In the genomic region with DNA sequence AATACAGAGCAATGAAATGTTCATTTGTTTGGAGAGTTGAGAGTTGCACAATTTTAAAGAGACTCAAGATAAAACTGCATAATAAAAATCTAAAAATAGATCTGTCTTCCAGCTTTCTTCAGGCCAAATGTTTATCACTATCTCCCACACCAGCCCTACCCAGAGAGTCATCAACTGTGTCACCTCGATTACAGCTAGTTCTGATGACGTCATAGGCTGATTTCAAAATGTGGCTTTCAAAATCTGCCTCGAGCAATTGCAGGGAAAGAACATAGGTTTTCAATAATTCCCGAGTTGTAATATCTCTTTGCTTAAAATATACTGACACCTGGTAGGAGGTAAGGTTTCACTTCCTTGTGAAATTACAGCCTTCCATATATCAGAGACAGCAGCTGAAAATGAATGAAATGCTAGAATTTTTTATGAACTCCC, we compare ENCODE assay signal across 10 cellular contexts.
A peak's percentile ranks its signal among the peaks of the same experiment; 100 is the strongest.
DNase-seq lines count a peak whose midpoint lies in the region; ATAC-seq and TF ChIP-seq lines count a peak whose summit lies in the region.
"Had no signal": no experiment of that assay in that cellular context is flagged by ENCODE, and none has a peak within 500 bp of the region (broad histone marks: within the 10 kb centered on the region; RNA-seq: fewer than 3 reads in every experiment).

No MANE protein-coding gene starts in this region.

- H3K14ac ChIP-seq in mesenchymal stem cell (ENCODE audit: low read length in 2 of 2): no peak overlapping the region

- peak; percentile 53 for DNase-seq in A673 (ENCODE audit: low spot score)
- DNase-seq in Karpas-422: no peak
- peak; percentile 91 for DNase-seq in mesenchymal stem cell
- DNase-seq in NCI-H1092 treated with DMSO at 0.1 percent for 48 hours (lab: John Stamatoyannopoulos, UW): no peak
- no peak for DNase-seq in stimulated activated CD4-positive, alpha-beta T cell treated with anti-CD3 and anti-CD28 coated beads, Interleukin-2, amount 100 ng/mL, for 48 hours
- DNase-seq in NCI-H1930 (lab: John Stamatoyannopoulos, UW): no peak
- DNase-seq: activated CD8-positive, alpha-beta memory T cell treated with anti-CD3 and anti-CD28 coated beads for 24 hours had no signal

- H4K8ac ChIP-seq in mesenchymal stem cell (ENCODE audit: low read length): no peak overlapping the region

- no peak overlapping the region for H2AK5ac ChIP-seq in mesenchymal stem cell (ENCODE audit: low read length, severe bottlenecking)

- no peak overlapping the region for H2BK15ac ChIP-seq in mesenchymal stem cell (ENCODE audit: low read depth, poor library complexity, severe bottlenecking)

- no peak overlapping the region for H3K4me3 ChIP-seq in A673 (ENCODE audit: low read depth, low read length, poor library complexity, severe bottlenecking)
- no peak overlapping the region for H3K4me3 ChIP-seq in Karpas-422 (ENCODE audit: low read length)
- peak overlapping the region in 1 of 2 experiments; percentile 65 for H3K4me3 ChIP-seq in mesenchymal stem cell (ENCODE audit: insufficient read depth in 1 of 2, low read depth in 1 of 2, low read length in 2 of 2)

- peaks cover 25% of the 10 kb centered on the region for H3K4me1 ChIP-seq in A673 (ENCODE audit: insufficient read depth, low read length, poor library complexity, severe bottlenecking)
- H3K4me1 ChIP-seq in Karpas-422 (ENCODE audit: low read length): peaks cover 15% of the 10 kb centered on the region
- H3K4me1 ChIP-seq in mesenchymal stem cell (ENCODE audit: control insufficient read depth, insufficient read depth, low read depth, low read length): peaks cover 5% of the 10 kb centered on the region

- no peak overlapping the region for H3K18ac ChIP-seq in mesenchymal stem cell (ENCODE audit: low read depth in 1 of 2, low read length in 2 of 2)

- BruUV-seq in A673 (replicated peaks; lab: Mats Ljungman, UMichigan): no TSS peak

- H4K20me1 ChIP-seq in Karpas-422 (ENCODE audit: insufficient read depth, low read depth, low read length): no peaks in the 10 kb centered on the region

- peak overlapping the region; percentile 37 for H3K4me2 ChIP-seq in Karpas-422 (ENCODE audit: low read depth, low read length, poor library complexity, severe bottlenecking)
- no peak overlapping the region for H3K4me2 ChIP-seq in mesenchymal stem cell (ENCODE audit: low read length, poor library complexity, severe bottlenecking)

- peak overlapping the region in 4 of 5 experiments; percentile 44 to 82 (median 63) for H3K27ac Mint-ChIP-seq in brain

- H3K9ac ChIP-seq in Karpas-422 (ENCODE audit: low read length) (no peak overlapping the region), mesenchymal stem cell (ENCODE audit: low read length) (peak overlapping the region; percentile 86)

- H3K79me1 ChIP-seq in mesenchymal stem cell (replicated peaks; ENCODE audit: low read length, poor library complexity, severe bottlenecking): no peaks in the 10 kb centered on the region

- no peak overlapping the region for H3K27ac ChIP-seq in A673 (ENCODE audit: low read depth, low read length, poor library complexity, severe bottlenecking)
- no peak overlapping the region for H3K27ac ChIP-seq in Karpas-422 (ENCODE audit: low read length)
- no peak overlapping the region for H3K27ac ChIP-seq in mesenchymal stem cell (ENCODE audit: low read length, poor library complexity, severe bottlenecking)
- H3K27ac ChIP-seq: HL-60 had no signal

- no peaks in the 10 kb centered on the region for H3K9me3 ChIP-seq in A673 (ENCODE audit: low read depth, low read length, poor library complexity, severe bottlenecking)
- H3K9me3 ChIP-seq in Karpas-422 (ENCODE audit: low read length): no peaks in the 10 kb centered on the region
- no peaks in the 10 kb centered on the region for H3K9me3 ChIP-seq in mesenchymal stem cell (ENCODE audit: control insufficient read depth, low read length)

- H3K27me3 Mint-ChIP-seq in brain: no peaks in the 10 kb centered on the region

- TF ChIP-seq CTCF in A673 (conservative IDR thresholded peaks at IDR 0.05; ENCODE audit: low read depth, low read length) (no peak), brain (conservative IDR thresholded peaks at IDR 0.05) (no peak)

- CTCF ChIA-PET in A673 (lab: Charles Lee): no interaction called here

- H3K36me3 Mint-ChIP-seq in brain: no peaks in the 10 kb centered on the region

- WGBS in mesenchymal stem cell: 39% methylated on average over 3 of the region's 4 CpGs

- intact Hi-C loops in A673 (cut with micrococcal nuclease; ENCODE audit: unreplicated experiment): no loop called here

- POLR2A ChIA-PET in A673 (lab: Charles Lee; ENCODE audit: low non-redundant PET): interaction anchor here (0.6 to 0.7 kb wide), 2 partner anchors 23 to 845 kb away, joined by 3 read pairs; no protein-coding TSS in a partner anchor

- no peaks in the 10 kb centered on the region for H3K9me2 ChIP-seq in Karpas-422 (replicated peaks; ENCODE audit: insufficient read depth, low read length)

- no peaks in the 10 kb centered on the region for H3K79me2 ChIP-seq in Karpas-422 (ENCODE audit: low read length)

- ATAC-seq in GM19452 (IDR thresholded peaks at IDR 0.05; ENCODE audit: unreplicated experiment): no peak

- H2BK120ac ChIP-seq in mesenchymal stem cell (ENCODE audit: low read depth, low read length): no peak overlapping the region

- H3K4me1 Mint-ChIP-seq in brain: peaks cover 19% of the 10 kb centered on the region

- no peak overlapping the region for H2AFZ ChIP-seq in Karpas-422 (ENCODE audit: low read length)
- no peak overlapping the region for H2AFZ ChIP-seq in mesenchymal stem cell (ENCODE audit: low read depth, low read length)

- H3K36me3 ChIP-seq in A673 (ENCODE audit: insufficient read depth, low read length, poor library complexity, severe bottlenecking): no peaks in the 10 kb centered on the region
- H3K36me3 ChIP-seq in Karpas-422 (ENCODE audit: insufficient read depth, low read length): no peaks in the 10 kb centered on the region
- H3K36me3 ChIP-seq in mesenchymal stem cell (ENCODE audit: control insufficient read depth in 1 of 2, insufficient read depth in 2 of 2, low read depth in 1 of 2, low read length in 2 of 2): no peaks in the 10 kb centered on the region

- no peak overlapping the region for H2BK12ac ChIP-seq in mesenchymal stem cell (ENCODE audit: low read length in 2 of 2)

- no peaks in the 10 kb centered on the region for H3K27me3 ChIP-seq in A673 (replicated peaks; ENCODE audit: insufficient read depth, low read depth, low read length, poor library complexity)
- H3K27me3 ChIP-seq in Karpas-422 (ENCODE audit: low read length): no peaks in the 10 kb centered on the region
- no peaks in the 10 kb centered on the region for H3K27me3 ChIP-seq in mesenchymal stem cell (ENCODE audit: control insufficient read depth in 1 of 2, insufficient read depth in 1 of 2, low read length in 2 of 2)

- no peak overlapping the region for H3K4ac ChIP-seq in mesenchymal stem cell (ENCODE audit: low read depth in 1 of 2, low read length in 2 of 2)

- no peak overlapping the region for H4K91ac ChIP-seq in mesenchymal stem cell (ENCODE audit: low read length)

- H3K4me3 Mint-ChIP-seq in brain: no peak overlapping the region

- H3K9me3 Mint-ChIP-seq in brain: peaks cover 0 to 6% (median 0%) of the 10 kb centered on the region in 5 experiments

- H3K23ac ChIP-seq in mesenchymal stem cell (ENCODE audit: low read length in 2 of 2): no peak overlapping the region

- no peak overlapping the region for H2BK5ac ChIP-seq in mesenchymal stem cell (ENCODE audit: low read depth, low read length, poor library complexity, severe bottlenecking)

Comparison
In these comparisons a context has a peak if more than half of its experiments do, and no peak if none do; other contexts are left out.
1. DNase-seq: peak in A673 (single experiment) and mesenchymal stem cell (single experiment); none in Karpas-422 (single experiment), NCI-H1092 treated with DMSO at 0.1 percent for 48 hours (single experiment), stimulated activated CD4-positive, alpha-beta T cell treated with anti-CD3 and anti-CD28 coated beads, Interleukin-2, amount 100 ng/mL, for 48 hours (0 of 2) and NCI-H1930 (0 of 2).